Comparison of ENCODE assay signal across 12 cellular contexts in genomic region chr11:5682890-5683441, GRCh38. TPM values are rescaled to one million over a fixed set of nuclear protein-coding genes. Genes with fewer than 3 reads are reported as not detected.
DNase-seq lines count a peak whose midpoint lies in the region; ATAC-seq and TF ChIP-seq lines count a peak whose summit lies in the region.
"Not testable (repeated sequence)": the region's sequence is repeated elsewhere in the genome, so short reads cannot be mapped to it uniquely, and the experiment has no call there.
"Had no signal": no experiment of that assay in that cellular context is flagged by ENCODE, and none has a peak within 500 bp of the region (broad histone marks: within the 10 kb centered on the region; RNA-seq: fewer than 3 reads in every experiment).

No MANE protein-coding gene starts in this region.

- TF ChIP-seq CTCF in endothelial cell (IDR thresholded peaks at IDR 0.05; ENCODE audit: unreplicated experiment) = not testable (repeated sequence)

- H3K27me3 ChIP-seq in CD4-positive, CD25-positive, alpha-beta regulatory T cell (ENCODE audit: control insufficient read depth, insufficient read depth, low read length) = not testable (repeated sequence)

- H3K4me3 ChIP-seq in CD4-positive, CD25-positive, alpha-beta regulatory T cell (ENCODE audit: low read depth, low read length) = not testable (repeated sequence)

- peak overlapping the region; percentile 81 to 97 (median 96) for H3K27ac Mint-ChIP-seq in CD4-positive, CD25-positive, alpha-beta regulatory T cell
- H3K27ac Mint-ChIP-seq in T-cell; activated naive CD8-positive, alpha-beta T cell treated with anti-CD3 and anti-CD28 coated beads for 36 hours; endothelial cell (ENCODE audit: unreplicated experiment): not testable (repeated sequence)
- peak overlapping the region; percentile 98 for H3K27ac Mint-ChIP-seq in activated T-cell treated with anti-CD3 and anti-CD28 coated beads, Interleukin-2, amount 50 U/mL, for 24 hours
- peak overlapping the region; percentile 89 for H3K27ac Mint-ChIP-seq in memory B cell
- peak overlapping the region; percentile 85 for H3K27ac Mint-ChIP-seq in stimulated activated memory B cell treated with anti-CD40 and anti-IgM and Interleukin-4, amounts not matched to agents 10 μg/mL and 1 μg/mL and 100 μg/mL, for 72 hours

- H3K27me3 Mint-ChIP-seq in CD4-positive, CD25-positive, alpha-beta regulatory T cell; T-cell; activated T-cell treated with anti-CD3 and anti-CD28 coated beads, Interleukin-2, amount 50 U/mL, for 24 hours; activated naive CD8-positive, alpha-beta T cell treated with anti-CD3 and anti-CD28 coated beads for 36 hours; memory B cell; stimulated activated memory B cell treated with anti-CD40 and anti-IgM and Interleukin-4, amounts not matched to agents 10 μg/mL and 1 μg/mL and 100 μg/mL, for 72 hours: not testable (repeated sequence)
- H3K27me3 Mint-ChIP-seq in endothelial cell (ENCODE audit: unreplicated experiment) = peaks cover 20% of the 10 kb centered on the region

- POLR2A ChIA-PET in T-cell (lab: Charles Lee) = not testable (repeated sequence)

- H3K4me1 Mint-ChIP-seq in CD4-positive, CD25-positive, alpha-beta regulatory T cell = peaks cover 21 to 69% (median 53%) of the 10 kb centered on the region in 4 donors
- H3K4me1 Mint-ChIP-seq in T-cell (peaks cover 38 to 61% (median 57%) of the 10 kb centered on the region in 3 donors), endothelial cell (ENCODE audit: unreplicated experiment) (peaks cover 20% of the 10 kb centered on the region), memory B cell (peaks cover 28% of the 10 kb centered on the region)
- H3K4me1 Mint-ChIP-seq in activated T-cell treated with anti-CD3 and anti-CD28 coated beads, Interleukin-2, amount 50 U/mL, for 24 hours (ENCODE audit: low read depth) = peaks cover 46% of the 10 kb centered on the region
- H3K4me1 Mint-ChIP-seq in activated naive CD8-positive, alpha-beta T cell treated with anti-CD3 and anti-CD28 coated beads for 36 hours = peaks cover 37% of the 10 kb centered on the region
- peaks cover 23% of the 10 kb centered on the region for H3K4me1 Mint-ChIP-seq in stimulated activated memory B cell treated with anti-CD40 and anti-IgM and Interleukin-4, amounts not matched to agents 10 μg/mL and 1 μg/mL and 100 μg/mL, for 72 hours

- peaks cover 22% of the 10 kb centered on the region for H3K36me3 Mint-ChIP-seq in CD4-positive, CD25-positive, alpha-beta regulatory T cell
- H3K36me3 Mint-ChIP-seq in T-cell (peaks cover 36% of the 10 kb centered on the region), endothelial cell (ENCODE audit: low read depth, unreplicated experiment) (peaks cover 55% of the 10 kb centered on the region), memory B cell (peaks cover 20% of the 10 kb centered on the region)
- peaks cover 33% of the 10 kb centered on the region for H3K36me3 Mint-ChIP-seq in activated T-cell treated with anti-CD3 and anti-CD28 coated beads, Interleukin-2, amount 50 U/mL, for 24 hours (ENCODE audit: low read depth)
- H3K36me3 Mint-ChIP-seq in activated naive CD8-positive, alpha-beta T cell treated with anti-CD3 and anti-CD28 coated beads for 36 hours = peaks cover 26% of the 10 kb centered on the region
- H3K36me3 Mint-ChIP-seq in stimulated activated memory B cell treated with anti-CD40 and anti-IgM and Interleukin-4, amounts not matched to agents 10 μg/mL and 1 μg/mL and 100 μg/mL, for 72 hours = peaks cover 31% of the 10 kb centered on the region

- DNase-seq in CD4-positive, CD25-positive, alpha-beta regulatory T cell; T-cell; activated T-cell treated with anti-CD3 and anti-CD28 coated beads, Interleukin-2, amount 50 U/mL, for 24 hours; activated naive CD8-positive, alpha-beta T cell treated with anti-CD3 and anti-CD28 coated beads for 36 hours; endothelial cell (ENCODE audit: low spot score); memory B cell (ENCODE audit: low spot score in 2 of 2): not testable (repeated sequence)

- not testable (repeated sequence) for H3K9me3 ChIP-seq in CD4-positive, CD25-positive, alpha-beta regulatory T cell (ENCODE audit: control insufficient read depth in 2 of 2, low read length in 2 of 2)

- ATAC-seq in CD4-positive, CD25-positive, alpha-beta regulatory T cell (ENCODE audit: low read depth in 2 of 2); T-cell (replicated peaks in 1 of 4); memory B cell (ENCODE audit: low read depth); stimulated activated memory B cell treated with anti-CD40 and anti-IgM and Interleukin-4, amounts not matched to agents 10 μg/mL and 1 μg/mL and 100 μg/mL, for 72 hours: not testable (repeated sequence)

- H3K4me1 ChIP-seq in CD4-positive, CD25-positive, alpha-beta regulatory T cell (ENCODE audit: control insufficient read depth, insufficient read depth, low read length, poor library complexity, severe bottlenecking) = peaks cover 18% of the 10 kb centered on the region

- H3K27ac ChIP-seq in CD4-positive, CD25-positive, alpha-beta regulatory T cell (ENCODE audit: insufficient read depth, low read length, poor library complexity, severe bottlenecking) = not testable (repeated sequence)

- CTCF ChIA-PET in T-cell (lab: Charles Lee) = interaction anchor here (2.5 to 2.6 kb wide), 2 partner anchors 30 to 126 kb away, joined by 9 to 10 read pairs; partner anchors contain the start of gene OR52N2 (in 1 of the 2)

- H3K4me3 Mint-ChIP-seq in CD4-positive, CD25-positive, alpha-beta regulatory T cell = peak overlapping the region in 2 of 4 donors; percentile 81 to 99
- H3K4me3 Mint-ChIP-seq in T-cell = peak overlapping the region; percentile 89 to 96 (median 95)
- not testable (repeated sequence) for H3K4me3 Mint-ChIP-seq in activated T-cell treated with anti-CD3 and anti-CD28 coated beads, Interleukin-2, amount 50 U/mL, for 24 hours; memory B cell; stimulated activated memory B cell treated with anti-CD40 and anti-IgM and Interleukin-4, amounts not matched to agents 10 μg/mL and 1 μg/mL and 100 μg/mL, for 72 hours
- H3K4me3 Mint-ChIP-seq in activated naive CD8-positive, alpha-beta T cell treated with anti-CD3 and anti-CD28 coated beads for 36 hours = peak overlapping the region; percentile 87
- peak overlapping the region; percentile 10 for H3K4me3 Mint-ChIP-seq in endothelial cell (ENCODE audit: unreplicated experiment)

- not testable (repeated sequence) for H3K9me3 Mint-ChIP-seq in CD4-positive, CD25-positive, alpha-beta regulatory T cell; T-cell; activated T-cell treated with anti-CD3 and anti-CD28 coated beads, Interleukin-2, amount 50 U/mL, for 24 hours; activated naive CD8-positive, alpha-beta T cell treated with anti-CD3 and anti-CD28 coated beads for 36 hours; endothelial cell (ENCODE audit: unreplicated experiment); memory B cell; stimulated activated memory B cell treated with anti-CD40 and anti-IgM and Interleukin-4, amounts not matched to agents 10 μg/mL and 1 μg/mL and 100 μg/mL, for 72 hours

- H3K36me3 ChIP-seq in CD4-positive, CD25-positive, alpha-beta regulatory T cell (ENCODE audit: control insufficient read depth, insufficient read depth, low read length) = peaks cover 23% of the 10 kb centered on the region

RNA-seq across cellular contexts. Expression of gene TRIM5, which starts 1.9 kb away (rescaled TPM):
- 15.2 TPM for total RNA-seq in CD4-positive, CD25-positive, alpha-beta regulatory T cell
- 1 to 10 TPM; 6.0 to 7.7 (median 7.5) TPM for polyA plus RNA-seq in CD4-positive, CD25-positive, alpha-beta regulatory T cell
- total RNA-seq in T-cell (10 to 100 TPM; 17.6 to 38.2 (median 31.6) TPM), endothelial cell (ENCODE audit: unreplicated experiment) (114 TPM)
- total RNA-seq in activated naive CD8-positive, alpha-beta T cell treated with anti-CD3 and anti-CD28 coated beads for 36 hours = 10 to 100 TPM; 18.7 to 20.3 TPM

RNA-seq across cellular contexts. Expression of gene TRIM22, which starts 6.6 kb away (rescaled TPM):
- 378 TPM for total RNA-seq in CD4-positive, CD25-positive, alpha-beta regulatory T cell
- 100 to 1,000 TPM; 233 to 336 (median 250) TPM for polyA plus RNA-seq in CD4-positive, CD25-positive, alpha-beta regulatory T cell
- total RNA-seq in T-cell (100 to 1,000 TPM; 256 to 397 (median 320) TPM), endothelial cell (ENCODE audit: unreplicated experiment) (1.2 TPM)
- 100 to 1,000 TPM; 141 to 143 TPM for total RNA-seq in activated naive CD8-positive, alpha-beta T cell treated with anti-CD3 and anti-CD28 coated beads for 36 hours
- total RNA-seq: Caco-2 had no signal

RNA-seq across cellular contexts. Expression of gene OR56B1, which starts 53.3 kb away (rescaled TPM):
- not detected for total RNA-seq in CD4-positive, CD25-positive, alpha-beta regulatory T cell
- under 1 TPM in 1 of 4 donors, not detected in 3; 0.09 TPM for polyA plus RNA-seq in CD4-positive, CD25-positive, alpha-beta regulatory T cell
- under 1 TPM; 0.20 to 0.78 (median 0.37) TPM for total RNA-seq in T-cell
- total RNA-seq in activated naive CD8-positive, alpha-beta T cell treated with anti-CD3 and anti-CD28 coated beads for 36 hours = under 1 TPM; 0.10 to 0.16 TPM
- total RNA-seq in endothelial cell (ENCODE audit: unreplicated experiment) = not detected
- total RNA-seq: Caco-2, GM23248, H7 had no signal
- polyA plus RNA-seq: A549, GM23248, IgD-negative memory B cell had no signal

RNA-seq across cellular contexts. Expression of gene TRIM34, which starts 58.2 kb away (rescaled TPM):
- 9.8 TPM for total RNA-seq in CD4-positive, CD25-positive, alpha-beta regulatory T cell
- 10 to 100 TPM; 17.5 to 21.3 (median 19.5) TPM for polyA plus RNA-seq in CD4-positive, CD25-positive, alpha-beta regulatory T cell
- 10 to 100 TPM in 3 of 5 donors, 1 to 10 TPM in 2; 7.4 to 13.5 (median 10.4) TPM for total RNA-seq in T-cell
- 1 to 10 TPM; 6.1 to 7.8 TPM for total RNA-seq in activated naive CD8-positive, alpha-beta T cell treated with anti-CD3 and anti-CD28 coated beads for 36 hours
- 0.64 TPM for total RNA-seq in endothelial cell (ENCODE audit: unreplicated experiment)

Comparison
In these comparisons a context has a peak if more than half of its experiments do, and no peak if none do; other contexts are left out.
1. RNA of gene TRIM22, which starts 6.6 kb away (total RNA-seq): 378 TPM in CD4-positive, CD25-positive, alpha-beta regulatory T cell (single experiment), 256 to 397 TPM in T-cell and 141 to 143 TPM in activated naive CD8-positive, alpha-beta T cell treated with anti-CD3 and anti-CD28 coated beads for 36 hours; 1.2 TPM in endothelial cell (single experiment); every median in the first group is over 10 times any median in the second.